Comparison of ENCODE assay signal across 34 cellular contexts in genomic region chr16:16112450-16113053, GRCh38.
"Had no signal": no experiment of that assay in that cellular context is flagged by ENCODE, and none has a peak within 500 bp of the region (broad histone marks: within the 10 kb centered on the region; RNA-seq: fewer than 3 reads in every experiment).

No MANE protein-coding gene starts in this region.

- FAIRE-seq: astrocyte, TTC549 had no signal

- DNase-seq: activated CD4-positive, alpha-beta memory T cell treated with anti-CD3 and anti-CD28 coated beads for 36 hours; activated CD4-positive, alpha-beta T cell treated with anti-CD3 and anti-CD28 coated beads for 4 hours; activated CD4-positive, alpha-beta T cell treated with anti-CD3 and anti-CD28 coated beads, Interleukin-2, amount 10 ng/mL, durations not matched to agents 24 days and 14 days; activated CD4-positive, alpha-beta T cell treated with anti-CD3 and anti-CD28 coated beads, Interleukin-2, amount 50 U/mL, for 1 hour; activated CD4-positive, alpha-beta T cell treated with anti-CD3 and anti-CD28 coated beads, Interleukin-2, amount 50 U/mL, for 4 hours; activated CD4-positive, CD25-positive, alpha-beta regulatory T cell; activated CD8-positive, alpha-beta memory T cell treated with anti-CD3 and anti-CD28 coated beads, Interleukin-2, amount 50 U/mL, for 4 hours; activated CD8-positive, alpha-beta T cell treated with anti-CD3 and anti-CD28 coated beads for 36 hours; activated effector memory CD4-positive, alpha-beta T cell treated with anti-CD3 and anti-CD28 coated beads, Interleukin-2, amount 50 U/mL, for 16 hours; activated gamma-delta T cell treated with Interleukin-2 at 50 U/mL for 16 hours; activated naive CD4-positive, alpha-beta T cell; activated naive CD4-positive, alpha-beta T cell treated with anti-CD3 and anti-CD28 coated beads for 36 hours; activated naive CD4-positive, alpha-beta T cell treated with anti-CD3 and anti-CD28 coated beads, Interleukin-2, amount 50 U/mL, for 16 hours; activated naive CD8-positive, alpha-beta T cell treated with anti-CD3 and anti-CD28 coated beads for 36 hours; activated T-cell treated with anti-CD3 and anti-CD28 coated beads for 4 hours; activated T-cell treated with anti-CD3 and anti-CD28 coated beads, Interleukin-2, amount 50 U/mL, for 1 hour; activated T-cell treated with anti-CD3 and anti-CD28 coated beads, Interleukin-2, amount 50 U/mL, for 4 hours; activated T-cell treated with anti-CD3 and anti-CD28 coated beads, Interleukin-2, amount 50 U/mL, for 72 hours; adrenal gland; amniotic stem cell; aorta; body of pancreas; brain microvascular endothelial cell; central memory CD4-positive, alpha-beta T cell; T-helper 2 cell; T-helper 9 cell; WERI-Rb-1 had no signal

- H3K4me3 ChIP-seq: adrenal gland, body of pancreas, breast epithelium had no signal

- H3K27me3 ChIP-seq: adrenal gland, body of pancreas, brain microvascular endothelial cell, breast epithelium had no signal

- H3K4me1 ChIP-seq: adrenal gland, breast epithelium had no signal

- H3K9me3 ChIP-seq: adrenal gland, body of pancreas, breast epithelium had no signal

- ATAC-seq: activated CD4-positive, CD25-positive, alpha-beta regulatory T cell treated with anti-CD3 and anti-CD28 coated beads, Interleukin-2, amount 50 U/mL, for 24 hours; activated CD8-positive, alpha-beta T cell treated with anti-CD3 and anti-CD28 coated beads for 36 hours; activated naive CD4-positive, alpha-beta T cell treated with anti-CD3 and anti-CD28 coated beads, Interleukin-2, amount 50 U/mL, for 72 hours; activated T-cell treated with anti-CD3 and anti-CD28 coated beads, Interleukin-2, amount 50 U/mL, for 4 hours; activated T-cell treated with anti-CD3 and anti-CD28 coated beads, Interleukin-2, amount 50 U/mL, for 72 hours; activated T-helper 17 cell treated with anti-CD3 and anti-CD28 coated beads, Interleukin-2, amount 50 U/mL, for 72 hours; body of pancreas; WTC11 had no signal

- H3K27ac ChIP-seq: adrenal gland, body of pancreas, brain microvascular endothelial cell, breast epithelium, WERI-Rb-1 had no signal
